ENCODE assay signal across 1 cellular context in genomic region chr19:556611-557382, GRCh38.
A peak's percentile ranks its signal among the peaks of the same experiment; 100 is the strongest.
TF ChIP-seq lines count a peak whose summit lies in the region.

No MANE protein-coding gene starts in this region.

TF ChIP-seq in HepG2, 621 proteins besides CTCF, POLR2A, EP300 and RAD21 (continued from another document and continues in another):
- 0 out of 2 replicates have a peak, but pooled peaks have one; percentile 20 for TF ChIP-seq ZNF639 (CRISPR knock-in tag; conservative IDR thresholded peaks at IDR 0.05)
- TF ChIP-seq PLSCR1 (CRISPR knock-in tag; IDR thresholded peaks at IDR 0.05; ENCODE audit: borderline replicate concordance), result no peak
- no peak for TF ChIP-seq ZNF552 (CRISPR knock-in tag; IDR thresholded peaks at IDR 0.05; ENCODE audit: borderline replicate concordance)
- TF ChIP-seq SATB2 (CRISPR knock-in tag; IDR thresholded peaks at IDR 0.05), result no peak
- no peak for TF ChIP-seq ZGPAT (CRISPR knock-in tag; IDR thresholded peaks at IDR 0.05)
- TF ChIP-seq UBTF (CRISPR knock-in tag; IDR thresholded peaks at IDR 0.05), result no peak
- TF ChIP-seq KAT7 (CRISPR knock-in tag; IDR thresholded peaks at IDR 0.05; ENCODE audit: borderline replicate concordance), result no peak; the same call in 1 of the 2 replicates
- no peak for TF ChIP-seq NRL (CRISPR knock-in tag; IDR thresholded peaks at IDR 0.05; ENCODE audit: borderline replicate concordance)
- TF ChIP-seq GRHL1 (CRISPR knock-in tag; conservative IDR thresholded peaks at IDR 0.05), result no peak
- no peak for TF ChIP-seq MTF1 (CRISPR knock-in tag; IDR thresholded peaks at IDR 0.05)
- no peak for TF ChIP-seq SP1 (IDR thresholded peaks at IDR 0.05)
- no peak for TF ChIP-seq SP1 (CRISPR knock-in tag; IDR thresholded peaks at IDR 0.05)
- no peak for TF ChIP-seq PAF1 (CRISPR knock-in tag; IDR thresholded peaks at IDR 0.05)
- no peak for TF ChIP-seq RARG (CRISPR knock-in tag; IDR thresholded peaks at IDR 0.05; ENCODE audit: low read depth)
- TF ChIP-seq TAF1 (CRISPR knock-in tag; IDR thresholded peaks at IDR 0.05), result peak; percentile 5; the same call in 1 of the 2 replicates
- TF ChIP-seq FOXP1 (IDR thresholded peaks at IDR 0.05), result no peak
- 0 out of 2 replicates have a peak, but pooled peaks have one; percentile 25 for TF ChIP-seq FOXP1 (CRISPR knock-in tag; IDR thresholded peaks at IDR 0.05)
- no peak for TF ChIP-seq USF2 (IDR thresholded peaks at IDR 0.05; ENCODE audit: low read depth, low read length)
- no peak for TF ChIP-seq USF2 (CRISPR knock-in tag; IDR thresholded peaks at IDR 0.05; ENCODE audit: borderline replicate concordance)
- peak; percentile 17; the same call in 1 of the 2 replicates for TF ChIP-seq ZNF839 (CRISPR knock-in tag; IDR thresholded peaks at IDR 0.05; ENCODE audit: borderline replicate concordance)
- no peak for TF ChIP-seq ZNF746 (CRISPR knock-in tag; IDR thresholded peaks at IDR 0.05)
- TF ChIP-seq NPAS2 (CRISPR knock-in tag; IDR thresholded peaks at IDR 0.05; ENCODE audit: borderline replicate concordance), result no peak
- no peak for TF ChIP-seq PHF20 (CRISPR knock-in tag; IDR thresholded peaks at IDR 0.05)
- no peak for TF ChIP-seq HMG20B (CRISPR knock-in tag; conservative IDR thresholded peaks at IDR 0.05)
- no peak for TF ChIP-seq ZNF557 (CRISPR knock-in tag; IDR thresholded peaks at IDR 0.05)
- TF ChIP-seq RFX5 (IDR thresholded peaks at IDR 0.05; ENCODE audit: low read depth, low read length), result no peak
- no peak for TF ChIP-seq ZBTB26 (CRISPR knock-in tag; IDR thresholded peaks at IDR 0.05; ENCODE audit: borderline replicate concordance)
- no peak for TF ChIP-seq FOXM1 (CRISPR knock-in tag; IDR thresholded peaks at IDR 0.05)
- TF ChIP-seq ZNF816 (CRISPR knock-in tag; IDR thresholded peaks at IDR 0.05; ENCODE audit: borderline replicate concordance), result peak; percentile 48; the same call in 1 of the 2 replicates
- 0 out of 2 replicates have a peak, but pooled peaks have one; percentile 28 for TF ChIP-seq SP4 (CRISPR knock-in tag; IDR thresholded peaks at IDR 0.05)
- no peak for TF ChIP-seq E2F1 (CRISPR knock-in tag; IDR thresholded peaks at IDR 0.05)
- no peak for TF ChIP-seq IKZF5 (CRISPR knock-in tag; IDR thresholded peaks at IDR 0.05)
- no peak for TF ChIP-seq SOX13 (IDR thresholded peaks at IDR 0.05)
- 0 out of 4 replicates have a peak, but pooled peaks of 1 of the 2 experiments have one; percentile 16 for TF ChIP-seq SOX13 (CRISPR knock-in tag; conservative IDR thresholded peaks at IDR 0.05 in 1 of 2, IDR thresholded peaks at IDR 0.05 in 1 of 2)
- no peak for TF ChIP-seq ELF3 (CRISPR knock-in tag; IDR thresholded peaks at IDR 0.05)
- TF ChIP-seq FOXA3 (CRISPR knock-in tag; IDR thresholded peaks at IDR 0.05), result 0 out of 2 replicates have a peak, but pooled peaks have one; percentile 25
- TF ChIP-seq ZNF652 (CRISPR knock-in tag; IDR thresholded peaks at IDR 0.05; ENCODE audit: borderline replicate concordance, low read depth), result no peak
- TF ChIP-seq ZNF292 (CRISPR knock-in tag; IDR thresholded peaks at IDR 0.05; ENCODE audit: borderline replicate concordance, low read depth), result no peak
- TF ChIP-seq TRIM22 (IDR thresholded peaks at IDR 0.05), result no peak
- no peak for TF ChIP-seq RBM39 (IDR thresholded peaks at IDR 0.05; ENCODE audit: low read depth, low read length, poor library complexity, severe bottlenecking)
- TF ChIP-seq NR2F2 (IDR thresholded peaks at IDR 0.05; ENCODE audit: borderline replicate concordance, low read depth), result no peak
- TF ChIP-seq SOX5 (CRISPR knock-in tag; IDR thresholded peaks at IDR 0.05; ENCODE audit: borderline replicate concordance), result no peak
- TF ChIP-seq HOXD1 (CRISPR knock-in tag; IDR thresholded peaks at IDR 0.05), result no peak
- no peak for TF ChIP-seq ZNF510 (CRISPR knock-in tag; IDR thresholded peaks at IDR 0.05; ENCODE audit: low read depth)
- no peak for TF ChIP-seq ZNF564 (CRISPR knock-in tag; IDR thresholded peaks at IDR 0.05)
- no peak for TF ChIP-seq CC2D1A (CRISPR knock-in tag; IDR thresholded peaks at IDR 0.05)
- TF ChIP-seq ZFP1 (CRISPR knock-in tag; IDR thresholded peaks at IDR 0.05), result no peak
- no peak for TF ChIP-seq HBP1 (CRISPR knock-in tag; IDR thresholded peaks at IDR 0.05; ENCODE audit: low read depth)
- TF ChIP-seq CBX2 (IDR thresholded peaks at IDR 0.05; ENCODE audit: low read depth, low read length), result no peak
- TF ChIP-seq CBX2 (CRISPR knock-in tag; IDR thresholded peaks at IDR 0.05; ENCODE audit: low read depth), result 0 out of 2 replicates have a peak, but pooled peaks have one; percentile 16
- TF ChIP-seq ZNF143 (CRISPR knock-in tag; IDR thresholded peaks at IDR 0.05), result no peak
- TF ChIP-seq GPN1 (CRISPR knock-in tag; IDR thresholded peaks at IDR 0.05; ENCODE audit: borderline replicate concordance), result no peak
- TF ChIP-seq ZNF615 (CRISPR knock-in tag; IDR thresholded peaks at IDR 0.05; ENCODE audit: borderline replicate concordance), result no peak
- TF ChIP-seq KLF12 (CRISPR knock-in tag; IDR thresholded peaks at IDR 0.05; ENCODE audit: borderline replicate concordance), result no peak
- TF ChIP-seq NCOA1 (CRISPR knock-in tag; IDR thresholded peaks at IDR 0.05), result no peak
- TF ChIP-seq HIVEP1 (CRISPR knock-in tag; IDR thresholded peaks at IDR 0.05), result no peak
- TF ChIP-seq NFE2L1 (CRISPR knock-in tag; IDR thresholded peaks at IDR 0.05; ENCODE audit: borderline replicate concordance), result no peak
